1 cellular context compared by ENCODE assay signal in the genomic region with DNA sequence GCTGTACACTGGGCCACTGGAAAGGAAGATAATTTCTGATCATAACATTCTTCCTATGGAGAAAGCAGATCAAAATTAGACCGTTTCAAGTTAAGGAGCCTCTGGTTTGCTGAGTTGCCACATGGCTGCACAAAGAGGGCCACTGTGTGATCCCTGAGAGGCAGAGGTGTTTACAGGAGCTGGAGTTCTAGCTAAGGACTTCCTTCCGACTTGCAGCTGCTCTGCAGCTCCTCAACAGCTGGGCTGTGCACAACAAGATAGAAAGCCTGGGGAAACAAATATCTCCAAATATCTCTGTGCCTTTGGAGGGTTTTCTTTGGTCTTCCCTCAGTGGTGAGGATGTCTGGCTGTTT.
TF ChIP-seq lines count a peak whose summit lies in the region.

No MANE protein-coding gene starts in this region.

TF ChIP-seq in endothelial cell of umbilical vein, 7 proteins besides CTCF, POLR2A, EP300 and RAD21:
- TF ChIP-seq POLR2AphosphoS5 (IDR thresholded peaks at IDR 0.05; ENCODE audit: insufficient read depth, low read depth, low read length) (no peak), MYC (IDR thresholded peaks at IDR 0.05; ENCODE audit: low read depth, low read length) (no peak), JUN (IDR thresholded peaks at IDR 0.05; ENCODE audit: borderline replicate concordance, insufficient read depth, insufficient read length, low read depth) (no peak), GATA2 (IDR thresholded peaks at IDR 0.05; ENCODE audit: insufficient read depth, insufficient read length, low read depth, low read length) (no peak), EZH2 (IDR thresholded peaks at IDR 0.05; ENCODE audit: borderline replicate concordance, low read depth, low read length, severe bottlenecking) (no peak), FOS (IDR thresholded peaks at IDR 0.05; ENCODE audit: borderline replicate concordance, insufficient read depth, low read length) (no peak)
- TF ChIP-seq, protein P1, sequence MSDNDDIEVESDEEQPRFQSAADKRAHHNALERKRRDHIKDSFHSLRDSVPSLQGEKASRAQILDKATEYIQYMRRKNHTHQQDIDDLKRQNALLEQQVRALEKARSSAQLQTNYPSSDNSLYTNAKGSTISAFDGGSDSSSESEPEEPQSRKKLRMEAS (IDR thresholded peaks at IDR 0.05; ENCODE audit: insufficient read depth, insufficient read length), result no peak
TF ChIP-seq in endothelial cell of umbilical vein: peak in this region for 0.
